8 cellular contexts compared by ENCODE assay signal in the genomic region with DNA sequence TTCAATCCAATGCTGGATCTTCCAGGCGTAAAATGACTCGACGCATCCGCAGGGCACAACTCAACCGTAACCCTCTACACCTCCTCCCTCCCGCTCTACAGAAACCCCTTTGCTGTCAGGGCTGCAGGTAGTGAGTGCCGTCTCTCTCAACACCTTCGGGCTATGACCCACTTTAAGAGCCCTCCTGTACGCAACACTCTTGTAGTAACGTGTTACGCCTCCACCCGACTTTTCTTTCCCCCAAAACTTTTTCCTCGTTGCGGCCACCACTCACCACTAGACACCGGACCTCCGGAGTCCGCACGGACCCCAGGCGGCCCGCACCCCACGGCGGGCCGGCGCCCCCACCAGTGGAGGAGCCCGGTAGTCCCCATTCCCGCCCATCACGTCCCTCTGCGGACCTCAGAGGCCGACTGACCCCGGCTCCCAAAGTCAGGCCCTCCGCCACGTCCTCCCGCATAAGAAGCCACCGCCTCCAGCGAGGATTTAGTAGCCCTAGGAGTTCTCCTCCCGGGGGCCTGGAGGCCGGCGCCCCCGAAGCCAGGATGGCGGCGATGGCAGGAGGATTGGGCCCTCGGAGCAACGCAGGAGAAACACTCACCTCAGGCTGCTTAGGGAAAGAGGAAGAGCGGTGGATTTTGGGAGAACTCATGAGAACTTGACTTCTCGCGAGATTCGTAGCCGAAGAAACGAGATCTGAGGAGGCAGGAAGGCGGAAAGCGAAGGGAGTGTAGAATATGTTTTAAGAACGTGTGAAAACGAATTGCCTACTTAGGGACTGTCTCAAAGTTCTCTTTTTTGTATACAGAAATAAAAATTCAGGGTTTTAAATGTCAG. TPM values are rescaled to one million over a fixed set of nuclear protein-coding genes. Genes with fewer than 3 reads are reported as not detected.
DNase-seq lines count a peak whose midpoint lies in the region; ATAC-seq lines count a peak whose summit lies in the region.

A gene (minus strand): TSS at position 609 of the 837 bp plus-strand sequence.

- ATAC-seq in GM21717 (IDR thresholded peaks at IDR 0.05; ENCODE audit: unreplicated experiment) = peak; percentile 70
- ATAC-seq in naive B cell (ENCODE audit: low read depth in 2 of 2) = peak; percentile 83 to 85
- peak; percentile 87 for ATAC-seq in stimulated activated memory B cell treated with anti-CD40 and anti-IgM and Interleukin-4, amounts not matched to agents 10 μg/mL and 1 μg/mL and 100 μg/mL, for 72 hours

- peak; percentile 98 for DNase-seq in DMS153 (lab: John Stamatoyannopoulos, UW)
- peak; percentile 99 for DNase-seq in Kasumi-1 (lab: John Stamatoyannopoulos, UW)
- DNase-seq in RPMI7951 (ENCODE audit: low read depth) = peak; percentile 97
- peak; percentile 86 for DNase-seq in activated T-helper 1 cell treated with anti-CD3 and anti-CD28 coated beads, Interleukin-12 subunit alpha, Interleukin-12 subunit beta, Interleukin-2, Interleukin-4 antibody, amounts not matched to agents 30 ng/mL and 10 ng/mL and 1 ng/mL, durations not matched to agents 14 hours and 24 hours and 36 hours (ENCODE audit: low spot score)
- DNase-seq in fibroblast of gingiva (ENCODE audit: low read depth) = peak; percentile 99
- DNase-seq in naive B cell = peak; percentile 88

- no peaks in the 10 kb centered on the region for H3K27me3 Mint-ChIP-seq in activated T-helper 1 cell treated with anti-CD3 and anti-CD28 coated beads, Interleukin-12 subunit alpha, Interleukin-12 subunit beta, Interleukin-2, Interleukin-4 antibody, amounts not matched to agents 30 ng/mL and 10 ng/mL and 1 ng/mL, durations not matched to agents 14 hours and 24 hours and 36 hours (ENCODE audit: insufficient read depth)
- H3K27me3 Mint-ChIP-seq in naive B cell = no peaks in the 10 kb centered on the region
- no peaks in the 10 kb centered on the region for H3K27me3 Mint-ChIP-seq in stimulated activated memory B cell treated with anti-CD40 and anti-IgM and Interleukin-4, amounts not matched to agents 10 μg/mL and 1 μg/mL and 100 μg/mL, for 72 hours

- H3K27ac Mint-ChIP-seq in activated T-helper 1 cell treated with anti-CD3 and anti-CD28 coated beads, Interleukin-12 subunit alpha, Interleukin-12 subunit beta, Interleukin-2, Interleukin-4 antibody, amounts not matched to agents 30 ng/mL and 10 ng/mL and 1 ng/mL, durations not matched to agents 14 hours and 24 hours and 36 hours = peak within 1 kb of the TSS; percentile 98
- H3K27ac Mint-ChIP-seq in naive B cell = peak within 1 kb of the TSS; percentile 94 to 99 (median 98)
- peak within 1 kb of the TSS; percentile 98 for H3K27ac Mint-ChIP-seq in stimulated activated memory B cell treated with anti-CD40 and anti-IgM and Interleukin-4, amounts not matched to agents 10 μg/mL and 1 μg/mL and 100 μg/mL, for 72 hours

- intact Hi-C loops in activated T-helper 1 cell treated with anti-CD3 and anti-CD28 coated beads, Interleukin-12 subunit alpha, Interleukin-12 subunit beta, Interleukin-2, Interleukin-4 antibody, amounts not matched to agents 30 ng/mL and 10 ng/mL and 1 ng/mL, durations not matched to agents 14 hours and 24 hours and 36 hours (cut with micrococcal nuclease) = loop anchor here (1.0 to 10.0 kb wide), 8 partner anchors 32 to 1705 kb away; a partner anchor contains a TSS

- peak within 1 kb of the TSS; percentile 93 for H3K4me3 Mint-ChIP-seq in activated T-helper 1 cell treated with anti-CD3 and anti-CD28 coated beads, Interleukin-12 subunit alpha, Interleukin-12 subunit beta, Interleukin-2, Interleukin-4 antibody, amounts not matched to agents 30 ng/mL and 10 ng/mL and 1 ng/mL, durations not matched to agents 14 hours and 24 hours and 36 hours
- H3K4me3 Mint-ChIP-seq in naive B cell = peak within 1 kb of the TSS; percentile 73 to 99 (median 96)
- peak within 1 kb of the TSS; percentile 97 for H3K4me3 Mint-ChIP-seq in stimulated activated memory B cell treated with anti-CD40 and anti-IgM and Interleukin-4, amounts not matched to agents 10 μg/mL and 1 μg/mL and 100 μg/mL, for 72 hours

- no peaks in the 10 kb centered on the region for H3K9me3 Mint-ChIP-seq in activated T-helper 1 cell treated with anti-CD3 and anti-CD28 coated beads, Interleukin-12 subunit alpha, Interleukin-12 subunit beta, Interleukin-2, Interleukin-4 antibody, amounts not matched to agents 30 ng/mL and 10 ng/mL and 1 ng/mL, durations not matched to agents 14 hours and 24 hours and 36 hours
- no peaks in the 10 kb centered on the region for H3K9me3 Mint-ChIP-seq in naive B cell
- no peaks in the 10 kb centered on the region for H3K9me3 Mint-ChIP-seq in stimulated activated memory B cell treated with anti-CD40 and anti-IgM and Interleukin-4, amounts not matched to agents 10 μg/mL and 1 μg/mL and 100 μg/mL, for 72 hours

- peaks cover 54% of the 10 kb centered on the region for H3K4me1 Mint-ChIP-seq in activated T-helper 1 cell treated with anti-CD3 and anti-CD28 coated beads, Interleukin-12 subunit alpha, Interleukin-12 subunit beta, Interleukin-2, Interleukin-4 antibody, amounts not matched to agents 30 ng/mL and 10 ng/mL and 1 ng/mL, durations not matched to agents 14 hours and 24 hours and 36 hours (ENCODE audit: low read depth)
- peaks cover 21 to 55% (median 34%) of the 10 kb centered on the region in 3 donors for H3K4me1 Mint-ChIP-seq in naive B cell
- H3K4me1 Mint-ChIP-seq in stimulated activated memory B cell treated with anti-CD40 and anti-IgM and Interleukin-4, amounts not matched to agents 10 μg/mL and 1 μg/mL and 100 μg/mL, for 72 hours = peaks cover 51% of the 10 kb centered on the region

- H3K36me3 Mint-ChIP-seq in activated T-helper 1 cell treated with anti-CD3 and anti-CD28 coated beads, Interleukin-12 subunit alpha, Interleukin-12 subunit beta, Interleukin-2, Interleukin-4 antibody, amounts not matched to agents 30 ng/mL and 10 ng/mL and 1 ng/mL, durations not matched to agents 14 hours and 24 hours and 36 hours (ENCODE audit: low read depth) = peaks cover 46% of the 10 kb centered on the region
- peaks cover 26 to 27% of the 10 kb centered on the region in 2 donors for H3K36me3 Mint-ChIP-seq in naive B cell
- peaks cover 42% of the 10 kb centered on the region for H3K36me3 Mint-ChIP-seq in stimulated activated memory B cell treated with anti-CD40 and anti-IgM and Interleukin-4, amounts not matched to agents 10 μg/mL and 1 μg/mL and 100 μg/mL, for 72 hours

RNA-seq across cellular contexts. Expression of the gene that starts here (rescaled TPM):
- 1,702 and 1,722 TPM in 2 replicates for total RNA-seq in RPMI7951 (2014; rRNA removed; shearing (Covaris generic))
- total RNA-seq in activated T-helper 1 cell treated with anti-CD3 and anti-CD28 coated beads, Interleukin-12 subunit alpha, Interleukin-12 subunit beta, Interleukin-2, Interleukin-4 antibody, amounts not matched to agents 30 ng/mL and 10 ng/mL and 1 ng/mL, durations not matched to agents 14 hours and 24 hours and 36 hours = 2,043 and 2,063 TPM in 2 replicates
- polyA plus RNA-seq in naive B cell (ENCODE audit: low read depth in 6 of 6) = 1,000 to 10,000 TPM; 1,070 to 1,999 (median 1,663) TPM

Comparison
In these comparisons a context has a peak if more than half of its experiments do, and no peak if none do; other contexts are left out.
1. Peak in every context shown above with its lines: DNase-seq and ATAC-seq.